Comparison of ENCODE assay signal across 9 cellular contexts in genomic region chr20:52494244-52494643, GRCh38.
DNase-seq lines count a peak whose midpoint lies in the region; ATAC-seq and TF ChIP-seq lines count a peak whose summit lies in the region.
"Had no signal": no experiment of that assay in that cellular context is flagged by ENCODE, and none has a peak within 500 bp of the region (broad histone marks: within the 10 kb centered on the region; RNA-seq: fewer than 3 reads in every experiment).

No MANE protein-coding gene starts in this region.

- TF ChIP-seq CTCF in Caco-2 (IDR thresholded peaks at IDR 0.05; ENCODE audit: insufficient read depth in 1 of 2, low read depth in 1 of 2, low read length in 1 of 2, severe bottlenecking in 1 of 2, unreplicated experiment in 1 of 2) (no peak), GM13976 (IDR thresholded peaks at IDR 0.05; ENCODE audit: borderline replicate concordance, control extremely low read depth, extremely low read depth, insufficient read depth, missing control alignments) (no peak)

- no peaks in the 10 kb centered on the region for H3K36me3 Mint-ChIP-seq in effector memory CD8-positive, alpha-beta T cell (ENCODE audit: insufficient read depth)
- H3K36me3 Mint-ChIP-seq in Caco-2 (ENCODE audit: insufficient read depth, unreplicated experiment), result no peaks in the 10 kb centered on the region

- H3K4me1 ChIP-seq in Caco-2, result no peaks in the 10 kb centered on the region

- POLR2A ChIA-PET in Caco-2 (lab: Charles Lee), result no interaction called here

- no peaks in the 10 kb centered on the region for H3K36me3 ChIP-seq in Caco-2 (ENCODE audit: control insufficient read depth, insufficient read depth, low read length)

- peaks cover 9 to 10% of the 10 kb centered on the region in 2 donors for H3K4me1 Mint-ChIP-seq in effector memory CD8-positive, alpha-beta T cell (ENCODE audit: low read depth in 2 of 2)
- H3K4me1 Mint-ChIP-seq in Caco-2 (ENCODE audit: low read depth, unreplicated experiment), result no peaks in the 10 kb centered on the region

- in situ Hi-C loops in GM13976 (cut with MboI; ENCODE audit: low sequenced_read_pairs, unreplicated experiment), result no loop called here

- DNase-seq in GM04503 (ENCODE audit: low read depth), result peak; percentile 84
- peak; percentile 38 for DNase-seq in activated CD4-positive, alpha-beta T cell treated with anti-CD3 and anti-CD28 coated beads for 1 hour
- no peak for DNase-seq in effector memory CD8-positive, alpha-beta T cell
- peak; percentile 35 to 49 for DNase-seq in stimulated activated CD4-positive, alpha-beta T cell treated with anti-CD3 and anti-CD28 coated beads, Interleukin-1b, Interleukin-23, amount 100 ng/mL, for 4 hours (ENCODE audit: low read depth in 2 of 2)
- DNase-seq in Caco-2, result no peak
- DNase-seq in GM13976 (ENCODE audit: low spot score), result no peak

- CTCF ChIA-PET in Caco-2 (lab: Charles Lee), result no interaction called here

- no peaks in the 10 kb centered on the region for H3K27me3 ChIP-seq in Caco-2 (replicated peaks; ENCODE audit: control insufficient read depth, insufficient read depth, low read length)

- H3K27me3 Mint-ChIP-seq in effector memory CD8-positive, alpha-beta T cell, result peaks cover 12 to 24% of the 10 kb centered on the region in 2 donors
- peaks cover 12% of the 10 kb centered on the region for H3K27me3 Mint-ChIP-seq in Caco-2 (ENCODE audit: insufficient read depth, unreplicated experiment)

- no peaks in the 10 kb centered on the region for H3K9me3 Mint-ChIP-seq in effector memory CD8-positive, alpha-beta T cell
- peaks cover 9% of the 10 kb centered on the region for H3K9me3 Mint-ChIP-seq in Caco-2 (ENCODE audit: unreplicated experiment)

- intact Hi-C loops in Caco-2 (cut with micrococcal nuclease; ENCODE audit: unreplicated experiment), result no loop called here

- H3K4me3 Mint-ChIP-seq in effector memory CD8-positive, alpha-beta T cell, result peak overlapping the region; percentile 14 to 49
- no peak overlapping the region for H3K4me3 Mint-ChIP-seq in Caco-2 (ENCODE audit: unreplicated experiment)

- peak; percentile 54 for ATAC-seq in effector memory CD8-positive, alpha-beta T cell (replicated peaks)
- ATAC-seq in HG03159 (IDR thresholded peaks at IDR 0.05; ENCODE audit: unreplicated experiment), result no peak
- ATAC-seq in HG02623 (IDR thresholded peaks at IDR 0.05; ENCODE audit: unreplicated experiment), result no peak

- no TSS peak for BruUV-seq in Caco-2 (replicated peaks; lab: Mats Ljungman, UMichigan)

- H3K27ac Mint-ChIP-seq in effector memory CD8-positive, alpha-beta T cell, result no peak overlapping the region
- no peak overlapping the region for H3K27ac Mint-ChIP-seq in Caco-2 (ENCODE audit: unreplicated experiment)

- no peak overlapping the region for H3K4me3 ChIP-seq in Caco-2 (ENCODE audit: low read depth, low read length)
- H3K4me3 ChIP-seq: SK-N-MC had no signal

- H3K9me3 ChIP-seq in Caco-2, result no peaks in the 10 kb centered on the region

Comparison
In these comparisons a context has a peak if more than half of its experiments do, and no peak if none do; other contexts are left out.
1. DNase-seq: peak in GM04503 (single experiment), activated CD4-positive, alpha-beta T cell treated with anti-CD3 and anti-CD28 coated beads for 1 hour (single experiment) and stimulated activated CD4-positive, alpha-beta T cell treated with anti-CD3 and anti-CD28 coated beads, Interleukin-1b, Interleukin-23, amount 100 ng/mL, for 4 hours (2 of 2); none in effector memory CD8-positive, alpha-beta T cell (0 of 3), Caco-2 (0 of 2) and GM13976 (single experiment).